Comparison of ENCODE assay signal across 10 cellular contexts in the genomic region with DNA sequence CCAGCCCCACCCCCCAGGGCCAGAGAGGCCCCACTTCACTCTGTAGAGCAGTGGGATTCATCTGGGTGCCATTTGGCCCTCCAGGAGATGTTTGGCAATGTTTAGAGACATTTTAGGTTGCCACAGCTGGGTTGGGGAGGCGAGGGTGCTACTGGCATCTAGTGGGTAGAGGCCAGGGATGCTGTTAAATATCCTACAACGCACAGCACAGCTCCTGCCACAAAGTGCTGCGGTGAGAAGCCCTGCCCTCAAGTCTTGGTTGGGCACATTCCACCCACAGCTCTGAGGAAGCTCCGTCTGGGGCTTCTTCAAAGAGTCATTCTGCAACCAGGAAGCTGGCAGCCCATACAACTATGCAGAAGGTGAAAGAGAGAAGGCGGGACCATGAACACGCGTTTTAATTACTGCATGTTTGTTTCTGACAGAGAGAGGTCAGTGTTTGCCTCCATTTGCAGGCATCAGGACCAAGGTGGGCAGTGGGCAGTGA. TPM values are rescaled to one million over a fixed set of nuclear protein-coding genes. Genes with fewer than 3 reads are reported as not detected.
DNase-seq lines count a peak whose midpoint lies in the region; ATAC-seq, FAIRE-seq and TF ChIP-seq lines count a peak whose summit lies in the region.
"Had no signal": no experiment of that assay in that cellular context is flagged by ENCODE, and none has a peak within 500 bp of the region (broad histone marks: within the 10 kb centered on the region; RNA-seq: fewer than 3 reads in every experiment).

No MANE protein-coding gene starts in this region.

- FAIRE-seq in small intestine (lab: Jason Lieb, UNC) = no peak

- H3K27me3 ChIP-seq in OCI-LY1 (ENCODE audit: insufficient read depth, low read length) = no peaks in the 10 kb centered on the region
- no peaks in the 10 kb centered on the region for H3K27me3 ChIP-seq in small intestine (ENCODE audit: control insufficient read depth in 2 of 2, insufficient read depth in 2 of 2, low read length in 2 of 2)

- no peaks in the 10 kb centered on the region for H3K79me2 ChIP-seq in OCI-LY1 (ENCODE audit: insufficient read depth, low read length)

- no peak overlapping the region for H2AFZ ChIP-seq in OCI-LY1 (ENCODE audit: low read length)

- H3F3A ChIP-seq in OCI-LY1 (ENCODE audit: insufficient read depth, low read length) = no peaks in the 10 kb centered on the region

- H4K20me1 ChIP-seq in OCI-LY1 (ENCODE audit: insufficient read depth, low read length) = no peaks in the 10 kb centered on the region

- H3K9ac ChIP-seq in OCI-LY1 (ENCODE audit: low read length) = peak overlapping the region; percentile 89

- in situ Hi-C loops in ACHN (cut with HindIII; ENCODE audit: low pct_ligation_motif_present, low pct_unique_long_range_greater_than_20kb, low sequenced_read_pairs) = no loop called here

- WGBS in small intestine, 3 donors = 50 to 62% (median 52%) methylated on average over 7 of the region's 7 CpGs

- H3K4me1 ChIP-seq in OCI-LY1 (ENCODE audit: insufficient read depth, low read length, severe bottlenecking) (peaks cover 81% of the 10 kb centered on the region), small intestine (ENCODE audit: control insufficient read depth in 2 of 2, insufficient read depth in 1 of 2, low read depth in 1 of 2, low read length in 1 of 2) (peaks cover 0 to 4% of the 10 kb centered on the region in 2 donors)

- ATAC-seq in HG02588 (IDR thresholded peaks at IDR 0.05; ENCODE audit: unreplicated experiment) = peak; percentile 68
- ATAC-seq: HCT116 had no signal

- DNase-seq in activated naive CD4-positive, alpha-beta T cell treated with Interleukin-2 at 50 U/mL for 16 hours = peak; percentile 76
- DNase-seq in small intestine (peak; percentile 52), NCI-H1694 treated with DMSO at 0.1 percent for 48 hours (lab: John Stamatoyannopoulos, UW) (no peak), ACHN (no peak), SKM-1 (lab: John Stamatoyannopoulos, UW; ENCODE audit: unreplicated experiment) (no peak)

- TF ChIP-seq CTCF in GM12874 (IDR thresholded peaks at IDR 0.05; ENCODE audit: insufficient read depth, low read depth, low read length) (peak; percentile 12; the same call in 1 of the 2 replicates), OCI-LY1 (IDR thresholded peaks at IDR 0.05; ENCODE audit: low read length) (peak; percentile 62; the same call in 1 of the 2 replicates)

- H3K9me3 ChIP-seq in OCI-LY1 (ENCODE audit: low read length) = no peaks in the 10 kb centered on the region
- H3K9me3 ChIP-seq in small intestine (ENCODE audit: control insufficient read depth, low read depth) = no peaks in the 10 kb centered on the region

- H3K36me3 ChIP-seq in OCI-LY1 (ENCODE audit: insufficient read depth, low read length) (no peaks in the 10 kb centered on the region), small intestine (ENCODE audit: control insufficient read depth in 2 of 2, insufficient read depth in 2 of 2, low read length in 2 of 2) (no peaks in the 10 kb centered on the region)

- H3K4me2 ChIP-seq in OCI-LY1 (ENCODE audit: low read length) = peak overlapping the region; percentile 79

- no peaks in the 10 kb centered on the region for H3K9me2 ChIP-seq in OCI-LY1 (ENCODE audit: low read depth, low read length)

- H3K27ac ChIP-seq in OCI-LY1 (ENCODE audit: low read depth, low read length, poor library complexity, severe bottlenecking) (peak overlapping the region; percentile 99), small intestine (ENCODE audit: low read depth in 1 of 2, low read length in 1 of 2) (peak overlapping the region; percentile 43 to 45)
- H3K27ac ChIP-seq: epithelial cell of prostate had no signal

- H3K4me3 ChIP-seq in OCI-LY1 (ENCODE audit: low read depth, low read length, poor library complexity, severe bottlenecking) (peak overlapping the region; percentile 36), small intestine (ENCODE audit: low read depth in 1 of 2, low read length in 2 of 2) (no peak overlapping the region)

RNA-seq across cellular contexts. Expression of a gene that starts 48.1 kb away (rescaled TPM):
- polyA plus RNA-seq in small intestine = not detected

Comparison
In these comparisons a context has a peak if more than half of its experiments do, and no peak if none do; other contexts are left out.
1. DNase-seq: peak in activated naive CD4-positive, alpha-beta T cell treated with Interleukin-2 at 50 U/mL for 16 hours (single experiment) and small intestine (single experiment); none in NCI-H1694 treated with DMSO at 0.1 percent for 48 hours (single experiment), ACHN (single experiment) and SKM-1 (single experiment).